In the genomic region with DNA sequence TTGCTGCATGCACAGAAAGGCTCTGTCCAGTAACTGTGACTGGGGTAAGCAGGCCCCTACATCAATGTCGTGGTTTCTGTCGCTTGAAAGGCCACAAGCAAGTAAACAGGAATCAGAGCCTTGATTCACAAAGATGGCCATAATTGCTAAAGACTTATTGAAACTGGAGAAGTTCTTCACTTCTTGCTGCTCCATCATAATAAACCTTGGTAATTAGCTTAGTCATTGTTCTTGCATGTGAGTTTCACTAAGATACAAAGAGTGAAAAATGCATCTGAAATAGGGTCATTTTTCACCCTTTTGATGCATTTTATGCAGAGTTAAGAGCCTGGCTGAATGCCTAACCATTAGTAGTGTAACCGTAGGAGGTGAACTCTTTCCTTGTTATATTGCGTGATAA, we compare ENCODE assay signal across 14 cellular contexts. TPM values are rescaled to one million over a fixed set of nuclear protein-coding genes. Genes with fewer than 3 reads are reported as not detected.
DNase-seq lines count a peak whose midpoint lies in the region; ATAC-seq and TF ChIP-seq lines count a peak whose summit lies in the region.
"Had no signal": no experiment of that assay in that cellular context is flagged by ENCODE, and none has a peak within 500 bp of the region (broad histone marks: within the 10 kb centered on the region; RNA-seq: fewer than 3 reads in every experiment).

No MANE protein-coding gene starts in this region.

- H4K91ac ChIP-seq in H9 (ENCODE audit: insufficient read length, low read depth, low read length) = no peak overlapping the region

- no peak overlapping the region for H3K4me2 ChIP-seq in H9 (ENCODE audit: insufficient read depth, insufficient read length, low read length)

- no peaks in the 10 kb centered on the region for H3K79me1 ChIP-seq in H9 (ENCODE audit: insufficient read depth, low read depth, low read length, poor library complexity, severe bottlenecking)

- TF ChIP-seq CTCF in H9 (conservative IDR thresholded peaks at IDR 0.05) (no peak), glutamatergic neuron (IDR thresholded peaks at IDR 0.05; ENCODE audit: partially characterized antibody, unreplicated experiment) (no peak), gastrocnemius medialis (IDR thresholded peaks at IDR 0.05 in 4 of 5, conservative IDR thresholded peaks at IDR 0.05 in 1 of 5) (no peak)

- H3K4me1 Mint-ChIP-seq in H9 (peaks cover 48 to 64% of the 10 kb centered on the region in 2 experiments), glutamatergic neuron (ENCODE audit: low read depth, unreplicated experiment) (peaks cover 52% of the 10 kb centered on the region)

- no peaks in the 10 kb centered on the region for H3K36me3 ChIP-seq in adipocyte (ENCODE audit: control insufficient read depth, insufficient read depth, low read length, severe bottlenecking)
- no peaks in the 10 kb centered on the region for H3K36me3 ChIP-seq in gastrocnemius medialis

- H3K36me3 Mint-ChIP-seq in H9 (ENCODE audit: insufficient read depth in 1 of 3, low read depth in 3 of 3) = peaks cover 0 to 13% (median 2%) of the 10 kb centered on the region in 3 experiments; a peak in 2 of 7 replicates
- peaks cover 4% of the 10 kb centered on the region for H3K36me3 Mint-ChIP-seq in glutamatergic neuron (ENCODE audit: unreplicated experiment)

- intact Hi-C loops in gastrocnemius medialis (cut with DNase I; ENCODE audit: low total_unique reads) = no loop called here

- H2AFZ ChIP-seq in H9 (ENCODE audit: low read length) = no peak overlapping the region
- H2AFZ ChIP-seq: parathyroid adenoma had no signal

- H3K27me3 Mint-ChIP-seq in H9 (ENCODE audit: low read depth) = peaks cover 39% of the 10 kb centered on the region
- H3K27me3 Mint-ChIP-seq in glutamatergic neuron (ENCODE audit: unreplicated experiment) = peaks cover 21% of the 10 kb centered on the region

- no peak overlapping the region for H3K23ac ChIP-seq in H9 (ENCODE audit: insufficient read length, low read depth, low read length)

- no peak overlapping the region for H3T11ph ChIP-seq in H9 (ENCODE audit: low read length)

- H3K56ac ChIP-seq in H9 (ENCODE audit: insufficient read length, low read depth, low read length) = no peak overlapping the region

- H3K9me3 Mint-ChIP-seq in H9 = peaks cover 0 to 3% of the 10 kb centered on the region in 2 experiments; a peak in 1 of 5 replicates
- peaks cover 29% of the 10 kb centered on the region for H3K9me3 Mint-ChIP-seq in glutamatergic neuron (ENCODE audit: unreplicated experiment)
- H3K9me3 Mint-ChIP-seq: activated CD4-positive, alpha-beta T cell treated with anti-CD3 and anti-CD28 coated beads, Interleukin-2, amount 10 ng/mL, durations not matched to agents 7 days and 5 days had no signal

- WGBS in H9 (ENCODE audit: extremely low coverage, insufficient read length, low lambda C conversion rate) = no CpG with 5 or more reads among the region's 4 CpGs

- no peaks in the 10 kb centered on the region for H4K20me1 ChIP-seq in H9 (ENCODE audit: control insufficient read depth, insufficient read depth, insufficient read length)

- no peak overlapping the region for H2BK12ac ChIP-seq in H9 (ENCODE audit: insufficient read length, low read depth, low read length)

- H2BK15ac ChIP-seq in H9 (ENCODE audit: low read depth, low read length) = no peak overlapping the region

- no peak for TF ChIP-seq POLR2A in gastrocnemius medialis (IDR thresholded peaks at IDR 0.05)

- H2BK5ac ChIP-seq in H9 (ENCODE audit: insufficient read length, low read length) = no peak overlapping the region

- peaks cover 13% of the 10 kb centered on the region for H3K23me2 ChIP-seq in H9 (ENCODE audit: insufficient read length, low read depth, low read length, poor library complexity, severe bottlenecking)

- H3K4me3 ChIP-seq in adipocyte (ENCODE audit: low read length) (no peak overlapping the region), gastrocnemius medialis (peak overlapping the region in 1 of 4 donors; percentile 5)
- H3K4me3 ChIP-seq: body of pancreas had no signal

- DNase-seq in H9 (no peak), adipocyte (ENCODE audit: low read depth) (peak; percentile 31), glutamatergic neuron (no peak), gastrocnemius medialis (no peak), Ammon's horn (ENCODE audit: low spot score) (no peak)
- DNase-seq in stimulated activated CD4-positive, alpha-beta T cell treated with anti-CD3 and anti-CD28 coated beads, Interleukin-12 subunit alpha, Interleukin-12 subunit beta, amount 100 ng/mL, for 4 hours = no peak
- no peak for DNase-seq in stimulated activated CD4-positive, alpha-beta T cell treated with anti-CD3 and anti-CD28 coated beads, Interleukin-2, amount 100 ng/mL, for 24 hours
- DNase-seq: activated CD4-positive, alpha-beta T cell treated with anti-CD3 and anti-CD28 coated beads, Interleukin-2, amount 10 ng/mL, durations not matched to agents 7 days and 5 days; body of pancreas; NCI-H1417 treated with DMSO at 0.1 percent for 48 hours; NCI-H748 treated with DMSO at 0.1 percent for 48 hours had no signal

- no peak overlapping the region for H2BK120ac ChIP-seq in H9 (ENCODE audit: low read depth, low read length, poor library complexity, severe bottlenecking)

- no peak overlapping the region for H4K8ac ChIP-seq in H9 (replicated peaks; ENCODE audit: insufficient read length, low read depth, low read length)

- no peak overlapping the region for H3K4ac ChIP-seq in H9 (ENCODE audit: low read depth, low read length)

- H3K27me3 ChIP-seq in H9 (ENCODE audit: insufficient read depth, low read length) (peaks cover 16% of the 10 kb centered on the region; the same call in 1 of the 2 replicates), adipocyte (replicated peaks; ENCODE audit: control insufficient read depth, insufficient read depth, low read length) (no peaks in the 10 kb centered on the region), gastrocnemius medialis (no peaks in the 10 kb centered on the region)
- H3K27me3 ChIP-seq: body of pancreas had no signal

- in situ Hi-C loops in gastrocnemius medialis (cut with MboI; ENCODE audit: low sequenced_read_pairs in 4 of 4) = loop anchor here in 3 of 4 donors (25.0 kb wide), 2 partner anchors 267 to 533 kb away; no protein-coding TSS in a partner anchor

- no peak for ATAC-seq in gastrocnemius medialis
- ATAC-seq: body of pancreas had no signal

- H3K9ac ChIP-seq in H9 (ENCODE audit: extremely low read depth, insufficient read length, low read length) (no peak overlapping the region), adipocyte (ENCODE audit: low read length) (no peak overlapping the region)
- H3K9ac ChIP-seq: parathyroid adenoma had no signal

- no peak overlapping the region for H2BK20ac ChIP-seq in H9 (ENCODE audit: low read depth, low read length, poor library complexity, severe bottlenecking)

- H3K27ac ChIP-seq in H9 (ENCODE audit: insufficient read length, low read depth, low read length) (no peak overlapping the region), gastrocnemius medialis (peak overlapping the region; percentile 88 to 96 (median 94))
- H3K27ac ChIP-seq: body of pancreas, parathyroid adenoma, RWPE1 had no signal

- no peak overlapping the region for H3K14ac ChIP-seq in H9 (ENCODE audit: insufficient read depth, low read length)

- H3K27ac Mint-ChIP-seq in H9 = no peak overlapping the region
- H3K27ac Mint-ChIP-seq in glutamatergic neuron (ENCODE audit: unreplicated experiment) = peak overlapping the region; percentile 93
- H3K27ac Mint-ChIP-seq: activated CD4-positive, alpha-beta T cell treated with anti-CD3 and anti-CD28 coated beads, Interleukin-2, amount 10 ng/mL, durations not matched to agents 7 days and 5 days had no signal

- peak overlapping the region; percentile 8 to 17; a peak in 4 of 5 replicates for H3K4me3 Mint-ChIP-seq in H9
- peak overlapping the region; percentile 94 for H3K4me3 Mint-ChIP-seq in glutamatergic neuron (ENCODE audit: unreplicated experiment)
- H3K4me3 Mint-ChIP-seq: activated CD4-positive, alpha-beta T cell treated with anti-CD3 and anti-CD28 coated beads, Interleukin-2, amount 10 ng/mL, durations not matched to agents 7 days and 5 days had no signal

- H3K9me3 ChIP-seq in H9 (ENCODE audit: control insufficient read depth, low read depth, low read length) (no peaks in the 10 kb centered on the region), adipocyte (ENCODE audit: control insufficient read depth, low read length) (no peaks in the 10 kb centered on the region), gastrocnemius medialis (no peaks in the 10 kb centered on the region)
- H3K9me3 ChIP-seq: body of pancreas had no signal

- no peak overlapping the region for H3K18ac ChIP-seq in H9 (ENCODE audit: insufficient read length, low read depth, low read length)

- no peaks in the 10 kb centered on the region for H3K79me2 ChIP-seq in H9 (ENCODE audit: insufficient read depth, low read length)

- no peak overlapping the region for H2AK5ac ChIP-seq in H9 (ENCODE audit: insufficient read length, low read length)

- no peak overlapping the region for H4K5ac ChIP-seq in H9 (ENCODE audit: insufficient read length, low read depth, low read length)

- H3K4me1 ChIP-seq in H9 (ENCODE audit: insufficient read depth, low read length) (no peaks in the 10 kb centered on the region), adipocyte (ENCODE audit: control insufficient read depth, insufficient read depth, low read length) (peaks cover 11% of the 10 kb centered on the region), gastrocnemius medialis (peaks cover 63 to 66% of the 10 kb centered on the region in 2 donors)
- H3K4me1 ChIP-seq: parathyroid adenoma had no signal

RNA-seq across cellular contexts. Expression of a gene that starts 3.2 kb away (rescaled TPM):
- total RNA-seq in H9 (2021) (15.8 TPM in 2 replicates), glutamatergic neuron (ENCODE audit: unreplicated experiment) (255 TPM), gastrocnemius medialis (1 to 10 TPM in 3 of 4 donors, under 1 TPM in 1; 0.97 to 5.9 (median 2.7) TPM)
- total RNA-seq: activated CD4-positive, alpha-beta T cell treated with anti-CD3 and anti-CD28 coated beads, Interleukin-2, amount 10 ng/mL, durations not matched to agents 7 days and 5 days; T-helper 2 cell treated with Interferon-gamma antibody and Interleukin-4, amounts not matched to agents 100 ng/mL and 5 ng/mL, for 36 hours had no signal

Comparison
In these comparisons a context has a peak if more than half of its experiments do, and no peak if none do; other contexts are left out.
1. RNA of a gene that starts 3.2 kb away (total RNA-seq): 255 TPM in glutamatergic neuron (single experiment); 15.8 TPM in H9 and 0.97 to 5.9 TPM in gastrocnemius medialis; every median in the first group is over 10 times any median in the second.